ENCODE assay signal across 6 cellular contexts in genomic region chr12:125286005-125286727, GRCh38.
"Had no signal": no experiment of that assay in that cellular context is flagged by ENCODE, and none has a peak within 500 bp of the region (broad histone marks: within the 10 kb centered on the region; RNA-seq: fewer than 3 reads in every experiment).

No MANE protein-coding gene starts in this region.

- H3K9me3 ChIP-seq: HAP-1 had no signal

- H3K27ac ChIP-seq: GM23248 had no signal

- H2AFZ ChIP-seq: GM23248 had no signal

- H3K36me3 ChIP-seq: HAP-1 had no signal

- H3K4me1 ChIP-seq: HAP-1 had no signal

- FAIRE-seq: HTR-8/SVneo had no signal

- DNase-seq: GM23248, GOT3, H7, KG1 had no signal

- H3K9ac ChIP-seq: GM23248 had no signal

- H3K4me3 ChIP-seq: GM23248, HAP-1 had no signal
